In genomic region chr4:189001283-189001970, GRCh38 we compare ENCODE assay signal across 18 cellular contexts.
"Had no signal": no experiment of that assay in that cellular context is flagged by ENCODE, and none has a peak within 500 bp of the region (broad histone marks: within the 10 kb centered on the region; RNA-seq: fewer than 3 reads in every experiment).

No MANE protein-coding gene starts in this region.

- H3K36me3 ChIP-seq: spleen, transverse colon had no signal

- H3K27ac ChIP-seq: spleen, transverse colon had no signal

- H3K4me3 ChIP-seq: spleen, transverse colon had no signal

- H3K27me3 ChIP-seq: spleen, transverse colon had no signal

- H3K4me1 ChIP-seq: spleen, transverse colon had no signal

- ATAC-seq: activated CD4-positive, CD25-positive, alpha-beta regulatory T cell treated with anti-CD3 and anti-CD28 coated beads, Interleukin-2, amount 50 U/mL, for 24 hours; activated CD8-positive, alpha-beta memory T cell treated with anti-CD3 and anti-CD28 coated beads, Interleukin-2, amount 10 ng/mL, durations not matched to agents 7 days and 5 days; activated naive CD4-positive, alpha-beta T cell treated with anti-CD3 and anti-CD28 coated beads, Interleukin-2, amount 50 U/mL, for 72 hours; naive thymus-derived CD4-positive, alpha-beta T cell; right cardiac atrium; stimulated activated memory B cell treated with anti-CD40 and anti-IgM and Interleukin-4, amounts not matched to agents 10 μg/mL and 1 μg/mL and 100 μg/mL, for 72 hours had no signal

- H3K9me3 ChIP-seq: transverse colon had no signal

- FAIRE-seq: islet of Langerhans had no signal

- DNase-seq: activated CD4-positive, alpha-beta T cell treated with anti-CD3 and anti-CD28 coated beads, Interleukin-2, amount 50 U/mL, for 4 hours; activated CD8-positive, alpha-beta memory T cell treated with anti-CD3 and anti-CD28 coated beads, Interleukin-2, amount 10 ng/mL, durations not matched to agents 7 days and 5 days; activated effector memory CD4-positive, alpha-beta T cell treated with Interleukin-2 at 50 U/mL for 16 hours; activated T-cell treated with anti-CD3 and anti-CD28 coated beads, Interleukin-2, amount 50 U/mL, for 24 hours; amygdala; cortex of kidney; effector CD8-positive, alpha-beta T cell; foreskin melanocyte; head of caudate nucleus; naive thymus-derived CD4-positive, alpha-beta T cell; right cardiac atrium; spleen; stimulated activated CD4-positive, alpha-beta T cell treated with anti-CD3 and anti-CD28 coated beads, Interleukin-1b, Interleukin-23, amount 100 ng/mL, for 48 hours; transverse colon had no signal
